ENCODE assay signal across 2 cellular contexts in genomic region chr6:128527375-128527774, GRCh38.
TF ChIP-seq lines count a peak whose summit lies in the region.

No MANE protein-coding gene starts in this region.

TF ChIP-seq in HCT116, 20 proteins besides CTCF, POLR2A, EP300 and RAD21 (continued from another document):
- no peak for TF ChIP-seq EZH2phosphoT487 (IDR thresholded peaks at IDR 0.05; ENCODE audit: borderline replicate concordance)
- TF ChIP-seq SIN3A (IDR thresholded peaks at IDR 0.05; ENCODE audit: low read depth), result no peak
- no peak for TF ChIP-seq YY1 (IDR thresholded peaks at IDR 0.05; ENCODE audit: extremely low read depth, insufficient replicate concordance, low read depth, low read length)
- no peak for TF ChIP-seq JUND (IDR thresholded peaks at IDR 0.05)
- TF ChIP-seq, protein P1, sequence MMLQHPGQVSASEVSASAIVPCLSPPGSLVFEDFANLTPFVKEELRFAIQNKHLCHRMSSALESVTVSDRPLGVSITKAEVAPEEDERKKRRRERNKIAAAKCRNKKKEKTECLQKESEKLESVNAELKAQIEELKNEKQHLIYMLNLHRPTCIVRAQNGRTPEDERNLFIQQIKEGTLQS (IDR thresholded peaks at IDR 0.05), result no peak
- no peak for TF ChIP-seq ZNF274 (IDR thresholded peaks at IDR 0.05; ENCODE audit: low read depth, low read length)
- no peak for TF ChIP-seq EZH2 (IDR thresholded peaks at IDR 0.05)
- TF ChIP-seq SRF (IDR thresholded peaks at IDR 0.05; ENCODE audit: low read depth), result no peak
- no peak for TF ChIP-seq SP1 (IDR thresholded peaks at IDR 0.05; ENCODE audit: low read depth)
- TF ChIP-seq REST (IDR thresholded peaks at IDR 0.05; ENCODE audit: low read depth), result no peak
- TF ChIP-seq, protein P2, sequence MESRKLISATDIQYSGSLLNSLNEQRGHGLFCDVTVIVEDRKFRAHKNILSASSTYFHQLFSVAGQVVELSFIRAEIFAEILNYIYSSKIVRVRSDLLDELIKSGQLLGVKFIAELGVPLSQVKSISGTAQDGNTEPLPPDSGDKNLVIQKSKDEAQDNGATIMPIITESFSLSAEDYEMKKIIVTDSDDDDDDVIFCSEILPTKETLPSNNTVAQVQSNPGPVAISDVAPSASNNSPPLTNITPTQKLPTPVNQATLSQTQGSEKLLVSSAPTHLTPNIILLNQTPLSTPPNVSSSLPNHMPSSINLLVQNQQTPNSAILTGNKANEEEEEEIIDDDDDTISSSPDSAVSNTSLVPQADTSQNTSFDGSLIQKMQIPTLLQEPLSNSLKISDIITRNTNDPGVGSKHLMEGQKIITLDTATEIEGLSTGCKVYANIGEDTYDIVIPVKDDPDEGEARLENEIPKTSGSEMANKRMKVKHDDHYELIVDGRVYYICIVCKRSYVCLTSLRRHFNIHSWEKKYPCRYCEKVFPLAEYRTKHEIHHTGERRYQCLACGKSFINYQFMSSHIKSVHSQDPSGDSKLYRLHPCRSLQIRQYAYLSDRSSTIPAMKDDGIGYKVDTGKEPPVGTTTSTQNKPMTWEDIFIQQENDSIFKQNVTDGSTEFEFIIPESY (IDR thresholded peaks at IDR 0.05; ENCODE audit: extremely low read depth, insufficient replicate concordance, low read length), result no peak
- no peak for TF ChIP-seq EGR1 (IDR thresholded peaks at IDR 0.05; ENCODE audit: low read depth)
- TF ChIP-seq MAX (IDR thresholded peaks at IDR 0.05), result no peak
- TF ChIP-seq ELF1 (IDR thresholded peaks at IDR 0.05; ENCODE audit: borderline replicate concordance, low read depth), result no peak
TF ChIP-seq in HCT116: peak in this region for 0.

TF ChIP-seq in IMR-90, 13 proteins besides CTCF, POLR2A, EP300 and RAD21 (continued from another document):
- TF ChIP-seq ELK1 (IDR thresholded peaks at IDR 0.05; ENCODE audit: borderline replicate concordance, low read depth, low read length), result no peak
- TF ChIP-seq MAFK (IDR thresholded peaks at IDR 0.05; ENCODE audit: low read depth, low read length), result no peak
- TF ChIP-seq MXI1 (IDR thresholded peaks at IDR 0.05; ENCODE audit: borderline replicate concordance, low read depth, low read length), result no peak
- TF ChIP-seq CHD1 (IDR thresholded peaks at IDR 0.05; ENCODE audit: low read depth, low read length), result no peak
- TF ChIP-seq USF2 (IDR thresholded peaks at IDR 0.05; ENCODE audit: low read depth, low read length), result no peak
- no peak for TF ChIP-seq FOS (IDR thresholded peaks at IDR 0.05; ENCODE audit: low read depth, low read length)
